ENCODE assay signal across 17 cellular contexts in genomic region chr14:44971459-44971858, GRCh38.
A peak's percentile ranks its signal among the peaks of the same experiment; 100 is the strongest.
DNase-seq lines count a peak whose midpoint lies in the region; ATAC-seq and TF ChIP-seq lines count a peak whose summit lies in the region.
"Had no signal": no experiment of that assay in that cellular context is flagged by ENCODE, and none has a peak within 500 bp of the region (broad histone marks: within the 10 kb centered on the region; RNA-seq: fewer than 3 reads in every experiment).

No MANE protein-coding gene starts in this region.

- no peaks in the 10 kb centered on the region for H3K27me3 Mint-ChIP-seq in dendritic cell treated with granulocyte-macrophage colony-stimulating factor and Interleukin-4, amounts not matched to agents 40 ng/mL and 50 ng/mL, for 4 days
- H3K27me3 Mint-ChIP-seq: B cell; CD4-positive, alpha-beta T cell; IgD-negative memory B cell had no signal

- peaks cover 41% of the 10 kb centered on the region for H3K4me1 ChIP-seq in DND-41 (ENCODE audit: insufficient read depth, low read length)
- peaks cover 17% of the 10 kb centered on the region; the same call in 1 of the 2 replicates for H3K4me1 ChIP-seq in OCI-LY3 (ENCODE audit: low read length)
- H3K4me1 ChIP-seq: Caco-2 had no signal

- H3K4me2 ChIP-seq in DND-41 (ENCODE audit: insufficient read depth, low read length) (peak overlapping the region; percentile 17; the same call in 1 of the 2 replicates), OCI-LY3 (ENCODE audit: low read length) (0 out of 2 replicates have a peak overlapping the region, but pooled peaks have one; percentile 25)
- H3K4me2 ChIP-seq: BLaER1 treated with 17β-estradiol and CSF1 and Interleukin-3, amounts not matched to agents 10 nM and 100 nM had no signal

- no peak overlapping the region for H3K4me3 Mint-ChIP-seq in dendritic cell treated with granulocyte-macrophage colony-stimulating factor and Interleukin-4, amounts not matched to agents 40 ng/mL and 50 ng/mL, for 4 days
- H3K4me3 Mint-ChIP-seq: B cell; CD4-positive, alpha-beta T cell had no signal

- peaks cover 67% of the 10 kb centered on the region for H3K4me1 Mint-ChIP-seq in dendritic cell treated with granulocyte-macrophage colony-stimulating factor and Interleukin-4, amounts not matched to agents 40 ng/mL and 50 ng/mL, for 4 days (ENCODE audit: low read depth)

- no peak for ATAC-seq in DND-41 (ENCODE audit: insufficient read depth, low read depth)
- ATAC-seq: HepG2 had no signal

- TF ChIP-seq CTCF in DND-41 (IDR thresholded peaks at IDR 0.05; ENCODE audit: borderline replicate concordance, extremely low read depth, low read length, poor library complexity, severe bottlenecking) (no peak), OCI-LY3 (IDR thresholded peaks at IDR 0.05; ENCODE audit: low read depth, low read length) (no peak)

- DNase-seq in DND-41 = no peak
- DNase-seq in DMS114 treated with DMSO at 0.1 percent for 48 hours (lab: John Stamatoyannopoulos, UW; ENCODE audit: unreplicated experiment) = no peak
- no peak for DNase-seq in caudate nucleus (lab: John Stamatoyannopoulos, UW)
- DNase-seq in globus pallidus (ENCODE audit: low spot score) = no peak
- DNase-seq: Caco-2; CD4-positive, alpha-beta T cell; DMS153; DMS79; GF-D8; GM23248 had no signal

- H3K4me3 ChIP-seq in DND-41 (ENCODE audit: low read depth in 1 of 2, low read length in 2 of 2) = no peak overlapping the region
- peak overlapping the region; percentile 7; the same call in 1 of the 2 replicates for H3K4me3 ChIP-seq in OCI-LY3 (ENCODE audit: low read length)
- H3K4me3 ChIP-seq: BLaER1 treated with 17β-estradiol and CSF1 and Interleukin-3, amounts not matched to agents 10 nM and 100 nM; GM23248; HAP-1 had no signal

- peaks cover 7% of the 10 kb centered on the region; the same call in 1 of the 2 replicates for H3K36me3 ChIP-seq in DND-41 (ENCODE audit: insufficient read depth, low read length)
- peaks cover 53% of the 10 kb centered on the region for H3K36me3 ChIP-seq in OCI-LY3 (replicated peaks; ENCODE audit: low read depth, low read length)

- H3K27me3 ChIP-seq in DND-41 (ENCODE audit: insufficient read depth, low read length, poor library complexity) (no peaks in the 10 kb centered on the region), OCI-LY3 (ENCODE audit: low read depth, low read length) (no peaks in the 10 kb centered on the region)
- H3K27me3 ChIP-seq: BLaER1 treated with 17β-estradiol and CSF1 and Interleukin-3, amounts not matched to agents 10 nM and 100 nM had no signal

- no peaks in the 10 kb centered on the region for H3K9me3 ChIP-seq in DND-41 (ENCODE audit: insufficient read depth, low read length, severe bottlenecking)
- H3K9me3 ChIP-seq in OCI-LY3 (ENCODE audit: insufficient read depth, low read length) = peaks cover 17% of the 10 kb centered on the region
- H3K9me3 ChIP-seq: Caco-2, HAP-1 had no signal

- peaks cover 44% of the 10 kb centered on the region for H3K36me3 Mint-ChIP-seq in dendritic cell treated with granulocyte-macrophage colony-stimulating factor and Interleukin-4, amounts not matched to agents 40 ng/mL and 50 ng/mL, for 4 days (ENCODE audit: low read depth)

- H3K27ac ChIP-seq in DND-41 (ENCODE audit: low read length) (no peak overlapping the region), OCI-LY3 (ENCODE audit: low read length) (peak overlapping the region; percentile 16; the same call in 1 of the 2 replicates), caudate nucleus (ENCODE audit: low read depth, low read length) (no peak overlapping the region)
- H3K27ac ChIP-seq: BLaER1 treated with 17β-estradiol and CSF1 and Interleukin-3, amounts not matched to agents 10 nM and 100 nM; GM23248 had no signal

- H3K9me3 Mint-ChIP-seq in dendritic cell treated with granulocyte-macrophage colony-stimulating factor and Interleukin-4, amounts not matched to agents 40 ng/mL and 50 ng/mL, for 4 days = peaks cover 44% of the 10 kb centered on the region

- peak overlapping the region; percentile 52 for H3K27ac Mint-ChIP-seq in dendritic cell treated with granulocyte-macrophage colony-stimulating factor and Interleukin-4, amounts not matched to agents 40 ng/mL and 50 ng/mL, for 4 days
- H3K27ac Mint-ChIP-seq: B cell; CD4-positive, alpha-beta T cell; IgD-negative memory B cell had no signal

- H4K20me1 ChIP-seq in DND-41 (ENCODE audit: insufficient read depth, low read length) (peaks cover 8% of the 10 kb centered on the region; the same call in 1 of the 2 replicates), OCI-LY3 (ENCODE audit: insufficient read depth, low read length) (no peaks in the 10 kb centered on the region)
- H4K20me1 ChIP-seq: BLaER1 treated with 17β-estradiol and CSF1 and Interleukin-3, amounts not matched to agents 10 nM and 100 nM had no signal

- intact Hi-C loops in dendritic cell treated with granulocyte-macrophage colony-stimulating factor and Interleukin-4, amounts not matched to agents 40 ng/mL and 50 ng/mL, for 4 days (cut with micrococcal nuclease) = no loop called here

- H3K79me2 ChIP-seq in DND-41 (ENCODE audit: insufficient read depth, low read length) (peaks cover 98% of the 10 kb centered on the region), OCI-LY3 (ENCODE audit: low read length) (peaks cover 98% of the 10 kb centered on the region)

- H2AFZ ChIP-seq in DND-41 (ENCODE audit: low read depth, low read length) (no peak overlapping the region), OCI-LY3 (ENCODE audit: low read depth, low read length) (no peak overlapping the region)
- H2AFZ ChIP-seq: GM23248 had no signal

- H3K9ac ChIP-seq in DND-41 (ENCODE audit: low read depth, low read length) (no peak overlapping the region), OCI-LY3 (ENCODE audit: low read length) (no peak overlapping the region)
- H3K9ac ChIP-seq: BLaER1 treated with 17β-estradiol and CSF1 and Interleukin-3, amounts not matched to agents 10 nM and 100 nM; GM23248 had no signal
